ENCODE assay signal across 8 cellular contexts in genomic region chr2:171999604-172000469, GRCh38. TPM values are rescaled to one million over a fixed set of nuclear protein-coding genes. Genes with fewer than 3 reads are reported as not detected.
DNase-seq lines count a peak whose midpoint lies in the region; ATAC-seq and TF ChIP-seq lines count a peak whose summit lies in the region.

Gene METAP1D, plus strand, starts transcription at chr2:171999953. Its CDS starts 17 bp downstream, at chr2:171999970.

- peaks cover 34% of the 10 kb centered on the region for H3K27me3 Mint-ChIP-seq in CD4-positive, CD25-positive, alpha-beta regulatory T cell

- no peaks in the 10 kb centered on the region for H3K36me3 Mint-ChIP-seq in CD4-positive, CD25-positive, alpha-beta regulatory T cell

- TF ChIP-seq POLR2A in right lobe of liver (IDR thresholded peaks at IDR 0.05), result peak; percentile 66

- 2% methylated on average over 19 of the region's 73 CpGs for WGBS in right lobe of liver (ENCODE audit: insufficient coverage, low coverage, low lambda C conversion rate, missing lambda C conversion rate)

- no peaks in the 10 kb centered on the region for H3K9me3 Mint-ChIP-seq in CD4-positive, CD25-positive, alpha-beta regulatory T cell

- peak within 1 kb of the TSS; percentile 93 to 97 (median 95) for H3K4me3 Mint-ChIP-seq in CD4-positive, CD25-positive, alpha-beta regulatory T cell

- no peaks in the 10 kb centered on the region for H3K9me3 ChIP-seq in CD4-positive, CD25-positive, alpha-beta regulatory T cell (ENCODE audit: control insufficient read depth in 2 of 2, low read length in 2 of 2)
- no peaks in the 10 kb centered on the region for H3K9me3 ChIP-seq in right lobe of liver

- peaks cover 12% of the 10 kb centered on the region for H3K4me1 ChIP-seq in CD4-positive, CD25-positive, alpha-beta regulatory T cell (ENCODE audit: control insufficient read depth, insufficient read depth, low read length, poor library complexity, severe bottlenecking)
- H3K4me1 ChIP-seq in right lobe of liver, result peaks cover 0 to 9% (median 0%) of the 10 kb centered on the region in 4 donors

- peak within 1 kb of the TSS; percentile 95 for H3K4me3 ChIP-seq in CD4-positive, CD25-positive, alpha-beta regulatory T cell (ENCODE audit: low read depth, low read length)
- H3K4me3 ChIP-seq in right lobe of liver, result peak within 1 kb of the TSS; percentile 70 to 93 (median 84)

- no peak for TF ChIP-seq CTCF in right lobe of liver (IDR thresholded peaks at IDR 0.05)

- peaks cover 13% of the 10 kb centered on the region for H3K27me3 ChIP-seq in CD4-positive, CD25-positive, alpha-beta regulatory T cell (ENCODE audit: control insufficient read depth, insufficient read depth, low read length)
- no peaks in the 10 kb centered on the region for H3K27me3 ChIP-seq in right lobe of liver

- peaks cover 6 to 23% (median 13%) of the 10 kb centered on the region in 4 donors for H3K4me1 Mint-ChIP-seq in CD4-positive, CD25-positive, alpha-beta regulatory T cell

- peak within 1 kb of the TSS; percentile 94 to 96 (median 95) for H3K27ac Mint-ChIP-seq in CD4-positive, CD25-positive, alpha-beta regulatory T cell

- no peaks in the 10 kb centered on the region for H3K36me3 ChIP-seq in CD4-positive, CD25-positive, alpha-beta regulatory T cell (ENCODE audit: control insufficient read depth, insufficient read depth, low read length)
- no peaks in the 10 kb centered on the region for H3K36me3 ChIP-seq in right lobe of liver

- intact Hi-C loops in right lobe of liver (cut with DNase I), result no loop called here

- ATAC-seq in CD4-positive, CD25-positive, alpha-beta regulatory T cell (ENCODE audit: low read depth in 2 of 2), result peak; percentile 94 to 96
- ATAC-seq in GM19397 (IDR thresholded peaks at IDR 0.05; ENCODE audit: unreplicated experiment) (peak; percentile 98), HG03558 (IDR thresholded peaks at IDR 0.05; ENCODE audit: extremely low read depth, unreplicated experiment) (peak; percentile 81), right lobe of liver (peak; percentile 100)

- peak within 1 kb of the TSS; percentile 52 for H3K27ac ChIP-seq in CD4-positive, CD25-positive, alpha-beta regulatory T cell (ENCODE audit: insufficient read depth, low read length, poor library complexity, severe bottlenecking)
- peak within 1 kb of the TSS in 2 of 3 donors; percentile 44 to 45 for H3K27ac ChIP-seq in right lobe of liver

- peak; percentile 78 to 93 (median 81) for DNase-seq in CD4-positive, CD25-positive, alpha-beta regulatory T cell
- DNase-seq in NCI-H69 (lab: John Stamatoyannopoulos, UW) (peak; percentile 94), dermis microvascular lymphatic vessel endothelial cell (ENCODE audit: low read depth in 2 of 2) (peak; percentile 70 to 91), right lobe of liver (peak; percentile 95 to 96 (median 95))
- DNase-seq in activated CD4-positive, alpha-beta T cell treated with anti-CD3 and anti-CD28 coated beads, Interleukin-2, amount 50 U/mL, for 4 hours, result peak; percentile 77 to 83
- peak; percentile 89 for DNase-seq in stimulated activated CD4-positive, alpha-beta T cell treated with anti-CD3 and anti-CD28 coated beads, Interleukin-4, amount 100 ng/mL, for 1 hour

RNA-seq across cellular contexts. Expression of gene METAP1D, which starts in this region (rescaled TPM):
- 3.7 TPM for total RNA-seq in CD4-positive, CD25-positive, alpha-beta regulatory T cell
- polyA plus RNA-seq in CD4-positive, CD25-positive, alpha-beta regulatory T cell, result 1 to 10 TPM in 3 of 4 donors, under 1 TPM in 1; 0.54 to 3.1 (median 2.0) TPM
- total RNA-seq in dermis microvascular lymphatic vessel endothelial cell, result 2.4 and 2.7 TPM in 2 replicates
- 1 to 10 TPM; 2.4 to 8.2 (median 4.6) TPM for total RNA-seq in right lobe of liver

Comparison
In these comparisons a context has a peak if more than half of its experiments do, and no peak if none do; other contexts are left out.
1. Peak in every context shown above with its lines: DNase-seq, ATAC-seq, H3K4me3 ChIP-seq and H3K27ac ChIP-seq.